ENCODE assay signal across 8 cellular contexts in genomic region chr1:43366179-43366578, GRCh38. TPM values are rescaled to one million over a fixed set of nuclear protein-coding genes. Genes with fewer than 3 reads are reported as not detected.
DNase-seq lines count a peak whose midpoint lies in the region; ATAC-seq and TF ChIP-seq lines count a peak whose summit lies in the region.

No MANE protein-coding gene starts in this region.

- in situ Hi-C loops in brain microvascular endothelial cell (cut with HindIII; ENCODE audit: low pct_ligation_motif_present, low sequenced_read_pairs), result no loop called here

- H3K4me3 ChIP-seq in ACC112 (ENCODE audit: low read depth, low read length) (peak overlapping the region; percentile 86), HUES6 (ENCODE audit: low read depth, low read length) (peak overlapping the region; percentile 69), brain microvascular endothelial cell (ENCODE audit: low read depth, low read length) (peak overlapping the region; percentile 82)

- H3K27ac Mint-ChIP-seq in memory B cell, result peak overlapping the region; percentile 90

- no peak for TF ChIP-seq CTCF in brain microvascular endothelial cell (IDR thresholded peaks at IDR 0.05; ENCODE audit: low read depth, low read length, missing control alignments)

- H3K4me3 Mint-ChIP-seq in memory B cell, result peak overlapping the region; percentile 21

- H3K27me3 Mint-ChIP-seq in memory B cell, result no peaks in the 10 kb centered on the region

- DNase-seq in brain microvascular endothelial cell (no peak), memory B cell (ENCODE audit: low spot score in 2 of 2) (no peak), NCI-H1930 (lab: John Stamatoyannopoulos, UW) (no peak), AG20443 (ENCODE audit: low spot score) (no peak), MV-4-11 (lab: John Stamatoyannopoulos, UW) (no peak), A172 (ENCODE audit: low spot score) (no peak)

- H3K36me3 ChIP-seq in ACC112 (ENCODE audit: insufficient read depth, low read length) (peaks cover 25% of the 10 kb centered on the region), HUES6 (ENCODE audit: control insufficient read depth, insufficient read depth, low read length) (peaks cover 45% of the 10 kb centered on the region), brain microvascular endothelial cell (replicated peaks) (peaks cover 34% of the 10 kb centered on the region)

- H3K4me1 ChIP-seq in ACC112 (ENCODE audit: control insufficient read depth, insufficient read depth, low read length, unreplicated experiment) (peaks cover 50% of the 10 kb centered on the region), HUES6 (ENCODE audit: control insufficient read depth, insufficient read depth, low read length) (peaks cover 18% of the 10 kb centered on the region)

- H2AFZ ChIP-seq in ACC112 (ENCODE audit: low read length, unreplicated experiment), result no peak overlapping the region

- ATAC-seq in memory B cell (ENCODE audit: low read depth), result no peak

- peaks cover 30% of the 10 kb centered on the region for H3K36me3 Mint-ChIP-seq in memory B cell

- peaks cover 37% of the 10 kb centered on the region for H3K4me1 Mint-ChIP-seq in memory B cell

- H3K9me3 ChIP-seq in HUES6 (ENCODE audit: control insufficient read depth, insufficient read depth, low read depth, low read length), result no peaks in the 10 kb centered on the region

- peaks cover 58% of the 10 kb centered on the region for H3K79me2 ChIP-seq in ACC112 (ENCODE audit: control insufficient read depth, insufficient read depth, low read length, unreplicated experiment)

- H3K27ac ChIP-seq in ACC112 (ENCODE audit: low read depth, low read length) (no peak overlapping the region), HUES6 (ENCODE audit: low read depth, low read length) (no peak overlapping the region), brain microvascular endothelial cell (no peak overlapping the region)

- peak overlapping the region; percentile 31 for H3K9ac ChIP-seq in HUES6 (ENCODE audit: low read length)

- H3K27me3 ChIP-seq in ACC112 (ENCODE audit: insufficient read depth, low read length) (no peaks in the 10 kb centered on the region), HUES6 (ENCODE audit: control insufficient read depth, insufficient read depth, low read length) (no peaks in the 10 kb centered on the region), brain microvascular endothelial cell (replicated peaks) (no peaks in the 10 kb centered on the region)

- H3K9me3 Mint-ChIP-seq in memory B cell, result no peaks in the 10 kb centered on the region

RNA-seq across cellular contexts. Expression of gene ELOVL1, which starts 1.6 kb away (rescaled TPM):
- total RNA-seq in A172 (2014; rRNA removed; shearing (Covaris generic)), result 101 and 103 TPM in 2 replicates

RNA-seq across cellular contexts. Expression of gene CDC20, which starts 7.4 kb away (rescaled TPM):
- 190 and 245 TPM in 2 replicates for total RNA-seq in A172 (2014; rRNA removed; shearing (Covaris generic))

RNA-seq across cellular contexts. Expression of gene MED8, which starts 23.4 kb away (rescaled TPM):
- total RNA-seq in A172 (2014; rRNA removed; shearing (Covaris generic)), result 76.1 and 80.9 TPM in 2 replicates

RNA-seq across cellular contexts. Expression of gene SZT2, which starts 23.5 kb away (rescaled TPM):
- 6.6 and 9.7 TPM in 2 replicates for total RNA-seq in A172 (2014; rRNA removed; shearing (Covaris generic))

RNA-seq across cellular contexts. Expression of gene MPL, which starts 28.6 kb away (rescaled TPM):
- total RNA-seq in A172 (2014; rRNA removed; shearing (Covaris generic)), result not detected in 2 replicates
